1 cellular context compared by ENCODE assay signal in genomic region chr7:139687980-139688632, GRCh38.
TF ChIP-seq lines count a peak whose summit lies in the region.

No MANE protein-coding gene starts in this region.

TF ChIP-seq in K562, 482 proteins besides CTCF, POLR2A, EP300 and RAD21 (continued from another document and continues in another):
- TF ChIP-seq GTF2B (IDR thresholded peaks at IDR 0.05; ENCODE audit: extremely low read depth, insufficient read length) (no peak), SMARCA4 (IDR thresholded peaks at IDR 0.05) (peak; percentile 75), ZHX1 (conservative IDR thresholded peaks at IDR 0.05; ENCODE audit: low read length) (no peak), NCOR1 (IDR thresholded peaks at IDR 0.05) (no peak), FOXM1 (IDR thresholded peaks at IDR 0.05; ENCODE audit: low read depth) (no peak), FOXM1 (CRISPR knock-in tag; IDR thresholded peaks at IDR 0.05; ENCODE audit: low read depth) (no peak), POU5F1 (IDR thresholded peaks at IDR 0.05; ENCODE audit: borderline replicate concordance, low read depth, low read length, partially characterized antibody) (no peak), ZZZ3 (IDR thresholded peaks at IDR 0.05) (no peak), RB1 (IDR thresholded peaks at IDR 0.05; ENCODE audit: low read depth) (no peak), MTA2 (IDR thresholded peaks at IDR 0.05; ENCODE audit: low read depth) (no peak), HINFP (tag; conservative IDR thresholded peaks at IDR 0.05; ENCODE audit: low read depth) (no peak), PCBP2 (IDR thresholded peaks at IDR 0.05; ENCODE audit: low read depth, low read length, poor library complexity, severe bottlenecking) (no peak), NFRKB (IDR thresholded peaks at IDR 0.05; ENCODE audit: low read depth) (no peak), TAF15 (IDR thresholded peaks at IDR 0.05; ENCODE audit: low read depth, low read length) (no peak), ZNF253 (CRISPR knock-in tag; conservative IDR thresholded peaks at IDR 0.05) (no peak), ZSCAN29 (IDR thresholded peaks at IDR 0.05) (no peak), ETV5 (CRISPR knock-in tag; IDR thresholded peaks at IDR 0.05; ENCODE audit: low read depth) (no peak), XRCC5 (IDR thresholded peaks at IDR 0.05; ENCODE audit: low read depth, low read length) (no peak), RBM22 (IDR thresholded peaks at IDR 0.05; ENCODE audit: low read depth, low read length, poor library complexity, severe bottlenecking) (no peak), YBX1 (IDR thresholded peaks at IDR 0.05) (no peak), BRF2 (IDR thresholded peaks at IDR 0.05; ENCODE audit: borderline replicate concordance, insufficient read depth, insufficient read length) (no peak), CHD4 (IDR thresholded peaks at IDR 0.05; ENCODE audit: insufficient read depth, insufficient replicate concordance, low read depth, low read length, poor library complexity, severe bottlenecking) (no peak), ZNF444 (CRISPR knock-in tag; IDR thresholded peaks at IDR 0.05) (no peak), FOSL1 (tag; conservative IDR thresholded peaks at IDR 0.05) (peak; percentile 96), SP1 (CRISPR knock-in tag; IDR thresholded peaks at IDR 0.05) (no peak), E2F5 (CRISPR knock-in tag; IDR thresholded peaks at IDR 0.05) (no peak), FOS (IDR thresholded peaks at IDR 0.05; ENCODE audit: extremely low read depth, insufficient read length) (peak; percentile 53), ZNF239 (CRISPR knock-in tag; IDR thresholded peaks at IDR 0.05) (no peak), HDAC8 (tag; IDR thresholded peaks at IDR 0.05) (no peak), SIN3A (IDR thresholded peaks at IDR 0.05; ENCODE audit: borderline replicate concordance in 2 of 2, control insufficient read depth in 1 of 2, low read depth in 2 of 2, low read length in 2 of 2) (no peak), ZNF197 (CRISPR knock-in tag; IDR thresholded peaks at IDR 0.05; ENCODE audit: low read depth) (no peak), ZNF785 (CRISPR knock-in tag; IDR thresholded peaks at IDR 0.05) (no peak)
- TF ChIP-seq, protein P1, sequence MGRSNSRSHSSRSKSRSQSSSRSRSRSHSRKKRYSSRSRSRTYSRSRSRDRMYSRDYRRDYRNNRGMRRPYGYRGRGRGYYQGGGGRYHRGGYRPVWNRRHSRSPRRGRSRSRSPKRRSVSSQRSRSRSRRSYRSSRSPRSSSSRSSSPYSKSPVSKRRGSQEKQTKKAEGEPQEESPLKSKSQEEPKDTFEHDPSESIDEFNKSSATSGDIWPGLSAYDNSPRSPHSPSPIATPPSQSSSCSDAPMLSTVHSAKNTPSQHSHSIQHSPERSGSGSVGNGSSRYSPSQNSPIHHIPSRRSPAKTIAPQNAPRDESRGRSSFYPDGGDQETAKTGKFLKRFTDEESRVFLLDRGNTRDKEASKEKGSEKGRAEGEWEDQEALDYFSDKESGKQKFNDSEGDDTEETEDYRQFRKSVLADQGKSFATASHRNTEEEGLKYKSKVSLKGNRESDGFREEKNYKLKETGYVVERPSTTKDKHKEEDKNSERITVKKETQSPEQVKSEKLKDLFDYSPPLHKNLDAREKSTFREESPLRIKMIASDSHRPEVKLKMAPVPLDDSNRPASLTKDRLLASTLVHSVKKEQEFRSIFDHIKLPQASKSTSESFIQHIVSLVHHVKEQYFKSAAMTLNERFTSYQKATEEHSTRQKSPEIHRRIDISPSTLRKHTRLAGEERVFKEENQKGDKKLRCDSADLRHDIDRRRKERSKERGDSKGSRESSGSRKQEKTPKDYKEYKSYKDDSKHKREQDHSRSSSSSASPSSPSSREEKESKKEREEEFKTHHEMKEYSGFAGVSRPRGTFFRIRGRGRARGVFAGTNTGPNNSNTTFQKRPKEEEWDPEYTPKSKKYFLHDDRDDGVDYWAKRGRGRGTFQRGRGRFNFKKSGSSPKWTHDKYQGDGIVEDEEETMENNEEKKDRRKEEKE (IDR thresholded peaks at IDR 0.05; ENCODE audit: borderline replicate concordance in 1 of 2, control insufficient read depth in 1 of 2, low read depth in 2 of 2, low read length in 1 of 2) = no peak
- TF ChIP-seq, protein P2, sequence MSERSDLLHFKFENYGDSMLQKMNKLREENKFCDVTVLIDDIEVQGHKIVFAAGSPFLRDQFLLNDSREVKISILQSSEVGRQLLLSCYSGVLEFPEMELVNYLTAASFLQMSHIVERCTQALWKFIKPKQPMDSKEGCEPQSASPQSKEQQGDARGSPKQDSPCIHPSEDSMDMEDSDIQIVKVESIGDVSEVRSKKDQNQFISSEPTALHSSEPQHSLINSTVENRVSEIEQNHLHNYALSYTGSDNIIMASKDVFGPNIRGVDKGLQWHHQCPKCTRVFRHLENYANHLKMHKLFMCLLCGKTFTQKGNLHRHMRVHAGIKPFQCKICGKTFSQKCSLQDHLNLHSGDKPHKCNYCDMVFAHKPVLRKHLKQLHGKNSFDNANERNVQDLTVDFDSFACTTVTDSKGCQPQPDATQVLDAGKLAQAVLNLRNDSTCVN (CRISPR knock-in tag; IDR thresholded peaks at IDR 0.05) = peak; percentile 92; the same call in 1 of the 2 replicates
- TF ChIP-seq, protein P3, sequence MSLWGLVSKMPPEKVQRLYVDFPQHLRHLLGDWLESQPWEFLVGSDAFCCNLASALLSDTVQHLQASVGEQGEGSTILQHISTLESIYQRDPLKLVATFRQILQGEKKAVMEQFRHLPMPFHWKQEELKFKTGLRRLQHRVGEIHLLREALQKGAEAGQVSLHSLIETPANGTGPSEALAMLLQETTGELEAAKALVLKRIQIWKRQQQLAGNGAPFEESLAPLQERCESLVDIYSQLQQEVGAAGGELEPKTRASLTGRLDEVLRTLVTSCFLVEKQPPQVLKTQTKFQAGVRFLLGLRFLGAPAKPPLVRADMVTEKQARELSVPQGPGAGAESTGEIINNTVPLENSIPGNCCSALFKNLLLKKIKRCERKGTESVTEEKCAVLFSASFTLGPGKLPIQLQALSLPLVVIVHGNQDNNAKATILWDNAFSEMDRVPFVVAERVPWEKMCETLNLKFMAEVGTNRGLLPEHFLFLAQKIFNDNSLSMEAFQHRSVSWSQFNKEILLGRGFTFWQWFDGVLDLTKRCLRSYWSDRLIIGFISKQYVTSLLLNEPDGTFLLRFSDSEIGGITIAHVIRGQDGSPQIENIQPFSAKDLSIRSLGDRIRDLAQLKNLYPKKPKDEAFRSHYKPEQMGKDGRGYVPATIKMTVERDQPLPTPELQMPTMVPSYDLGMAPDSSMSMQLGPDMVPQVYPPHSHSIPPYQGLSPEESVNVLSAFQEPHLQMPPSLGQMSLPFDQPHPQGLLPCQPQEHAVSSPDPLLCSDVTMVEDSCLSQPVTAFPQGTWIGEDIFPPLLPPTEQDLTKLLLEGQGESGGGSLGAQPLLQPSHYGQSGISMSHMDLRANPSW (CRISPR knock-in tag; IDR thresholded peaks at IDR 0.05) = no peak
- TF ChIP-seq, protein P4, sequence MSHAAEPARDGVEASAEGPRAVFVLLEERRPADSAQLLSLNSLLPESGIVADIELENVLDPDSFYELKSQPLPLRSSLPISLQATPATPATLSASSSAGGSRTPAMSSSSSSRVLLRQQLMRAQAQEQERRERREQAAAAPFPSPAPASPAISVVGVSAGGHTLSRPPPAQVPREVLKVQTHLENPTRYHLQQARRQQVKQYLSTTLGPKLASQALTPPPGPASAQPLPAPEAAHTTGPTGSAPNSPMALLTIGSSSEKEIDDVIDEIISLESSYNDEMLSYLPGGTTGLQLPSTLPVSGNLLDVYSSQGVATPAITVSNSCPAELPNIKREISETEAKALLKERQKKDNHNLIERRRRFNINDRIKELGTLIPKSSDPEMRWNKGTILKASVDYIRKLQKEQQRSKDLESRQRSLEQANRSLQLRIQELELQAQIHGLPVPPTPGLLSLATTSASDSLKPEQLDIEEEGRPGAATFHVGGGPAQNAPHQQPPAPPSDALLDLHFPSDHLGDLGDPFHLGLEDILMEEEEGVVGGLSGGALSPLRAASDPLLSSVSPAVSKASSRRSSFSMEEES (CRISPR knock-in tag; IDR thresholded peaks at IDR 0.05) = no peak
- TF ChIP-seq, protein P5, sequence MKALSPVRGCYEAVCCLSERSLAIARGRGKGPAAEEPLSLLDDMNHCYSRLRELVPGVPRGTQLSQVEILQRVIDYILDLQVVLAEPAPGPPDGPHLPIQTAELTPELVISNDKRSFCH (CRISPR knock-in tag; IDR thresholded peaks at IDR 0.05) = no peak
- TF ChIP-seq, protein P5 (tag; IDR thresholded peaks at IDR 0.05) = no peak
- TF ChIP-seq, protein P6, sequence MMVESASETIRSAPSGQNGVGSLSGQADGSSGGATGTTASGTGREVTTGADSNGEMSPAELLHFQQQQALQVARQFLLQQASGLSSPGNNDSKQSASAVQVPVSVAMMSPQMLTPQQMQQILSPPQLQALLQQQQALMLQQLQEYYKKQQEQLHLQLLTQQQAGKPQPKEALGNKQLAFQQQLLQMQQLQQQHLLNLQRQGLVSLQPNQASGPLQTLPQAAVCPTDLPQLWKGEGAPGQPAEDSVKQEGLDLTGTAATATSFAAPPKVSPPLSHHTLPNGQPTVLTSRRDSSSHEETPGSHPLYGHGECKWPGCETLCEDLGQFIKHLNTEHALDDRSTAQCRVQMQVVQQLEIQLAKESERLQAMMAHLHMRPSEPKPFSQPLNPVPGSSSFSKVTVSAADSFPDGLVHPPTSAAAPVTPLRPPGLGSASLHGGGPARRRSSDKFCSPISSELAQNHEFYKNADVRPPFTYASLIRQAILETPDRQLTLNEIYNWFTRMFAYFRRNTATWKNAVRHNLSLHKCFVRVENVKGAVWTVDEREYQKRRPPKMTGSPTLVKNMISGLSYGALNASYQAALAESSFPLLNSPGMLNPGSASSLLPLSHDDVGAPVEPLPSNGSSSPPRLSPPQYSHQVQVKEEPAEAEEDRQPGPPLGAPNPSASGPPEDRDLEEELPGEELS (CRISPR knock-in tag; IDR thresholded peaks at IDR 0.05; ENCODE audit: borderline replicate concordance) = no peak
- TF ChIP-seq, protein P7, sequence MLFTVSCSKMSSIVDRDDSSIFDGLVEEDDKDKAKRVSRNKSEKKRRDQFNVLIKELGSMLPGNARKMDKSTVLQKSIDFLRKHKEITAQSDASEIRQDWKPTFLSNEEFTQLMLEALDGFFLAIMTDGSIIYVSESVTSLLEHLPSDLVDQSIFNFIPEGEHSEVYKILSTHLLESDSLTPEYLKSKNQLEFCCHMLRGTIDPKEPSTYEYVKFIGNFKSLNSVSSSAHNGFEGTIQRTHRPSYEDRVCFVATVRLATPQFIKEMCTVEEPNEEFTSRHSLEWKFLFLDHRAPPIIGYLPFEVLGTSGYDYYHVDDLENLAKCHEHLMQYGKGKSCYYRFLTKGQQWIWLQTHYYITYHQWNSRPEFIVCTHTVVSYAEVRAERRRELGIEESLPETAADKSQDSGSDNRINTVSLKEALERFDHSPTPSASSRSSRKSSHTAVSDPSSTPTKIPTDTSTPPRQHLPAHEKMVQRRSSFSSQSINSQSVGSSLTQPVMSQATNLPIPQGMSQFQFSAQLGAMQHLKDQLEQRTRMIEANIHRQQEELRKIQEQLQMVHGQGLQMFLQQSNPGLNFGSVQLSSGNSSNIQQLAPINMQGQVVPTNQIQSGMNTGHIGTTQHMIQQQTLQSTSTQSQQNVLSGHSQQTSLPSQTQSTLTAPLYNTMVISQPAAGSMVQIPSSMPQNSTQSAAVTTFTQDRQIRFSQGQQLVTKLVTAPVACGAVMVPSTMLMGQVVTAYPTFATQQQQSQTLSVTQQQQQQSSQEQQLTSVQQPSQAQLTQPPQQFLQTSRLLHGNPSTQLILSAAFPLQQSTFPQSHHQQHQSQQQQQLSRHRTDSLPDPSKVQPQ (CRISPR knock-in tag; IDR thresholded peaks at IDR 0.05; ENCODE audit: borderline replicate concordance) = no peak
